In genomic region chr5:35651002-35651756, GRCh38 we compare ENCODE assay signal across 9 cellular contexts. TPM values are rescaled to one million over a fixed set of nuclear protein-coding genes. Genes with fewer than 3 reads are reported as not detected.
DNase-seq lines count a peak whose midpoint lies in the region; ATAC-seq, FAIRE-seq and TF ChIP-seq lines count a peak whose summit lies in the region.
"Had no signal": no experiment of that assay in that cellular context is flagged by ENCODE, and none has a peak within 500 bp of the region (broad histone marks: within the 10 kb centered on the region; RNA-seq: fewer than 3 reads in every experiment).

No MANE protein-coding gene starts in this region.

- H3K4me1 ChIP-seq in K562 (replicated peaks in 1 of 2; ENCODE audit: control insufficient read depth in 2 of 2, insufficient read depth in 2 of 2, low read length in 2 of 2) (no peaks in the 10 kb centered on the region), lung (ENCODE audit: control insufficient read depth in 2 of 2, insufficient read depth in 2 of 2, low read length in 2 of 2) (no peaks in the 10 kb centered on the region), vagina (no peaks in the 10 kb centered on the region)

- no peak for FAIRE-seq in K562 (lab: Jason Lieb, UNC)
- FAIRE-seq: endometrium had no signal

- CTCF ChIA-PET in K562 (lab: Yijun Ruan, JAX; ENCODE audit: low intra/inter-chr PET ratio): no interaction called here

- no peaks in the 10 kb centered on the region for H3K36me3 ChIP-seq in K562 (ENCODE audit: control insufficient read depth, insufficient read depth, low read length)
- H3K36me3 ChIP-seq in lung (ENCODE audit: control insufficient read depth in 2 of 2, insufficient read depth in 2 of 2, low read length in 2 of 2): no peaks in the 10 kb centered on the region
- H3K36me3 ChIP-seq in vagina: no peaks in the 10 kb centered on the region

- H3K4me3 ChIP-seq in K562: no peak overlapping the region
- no peak overlapping the region for H3K4me3 ChIP-seq in lung
- no peak overlapping the region for H3K4me3 ChIP-seq in vagina

- 0% methylated on average over 4 of the region's 4 CpGs for WGBS in K562 (ENCODE audit: insufficient coverage, low coverage, missing lambda C conversion rate)
- 47 to 60% methylated on average over 4 of the region's 4 CpGs for WGBS in lung, 2 donors

- peaks cover 2% of the 10 kb centered on the region for H3K36me3 Mint-ChIP-seq in T-helper 2 cell treated with Interferon-gamma antibody and Interleukin-4, amounts not matched to agents 5 μg/mL and 100 μg/mL, for 36 hours (ENCODE audit: low read depth)

- H4K20me1 ChIP-seq in K562 (replicated peaks; ENCODE audit: control insufficient read depth, insufficient read depth, low read length): no peaks in the 10 kb centered on the region

- no peaks in the 10 kb centered on the region for H3K9me3 Mint-ChIP-seq in T-helper 2 cell treated with Interferon-gamma antibody and Interleukin-4, amounts not matched to agents 5 μg/mL and 100 μg/mL, for 36 hours

- no TSS peak for BruUV-seq in K562 (replicated peaks; lab: Mats Ljungman, UMichigan)

- TF ChIP-seq RAD21 in K562 (CRISPR knock-in tag; conservative IDR thresholded peaks at IDR 0.05 in 1 of 2, IDR thresholded peaks at IDR 0.05 in 1 of 2): no peak

- no peaks in the 10 kb centered on the region for H3K9me1 ChIP-seq in K562 (ENCODE audit: control insufficient read depth, insufficient read depth, low read length)

- no peak for TF ChIP-seq POLR2A in K562 (conservative IDR thresholded peaks at IDR 0.05)
- no peak for TF ChIP-seq POLR2A in vagina (IDR thresholded peaks at IDR 0.05)

- DNase-seq in HK-2 (ENCODE audit: unreplicated experiment) (peak; percentile 2), K562 (ENCODE audit: extremely low read depth in 1 of 4, low spot score in 3 of 4) (peak in 1 of 4 experiments; percentile 8), lung (ENCODE audit: low spot score) (no peak), vagina (ENCODE audit: extremely low spot score in 2 of 2) (no peak)
- peak; percentile 44 for DNase-seq in T-helper 2 cell treated with Interferon-gamma antibody and Interleukin-4, amounts not matched to agents 5 μg/mL and 100 μg/mL, for 36 hours (ENCODE audit: low spot score)
- peak; percentile 20 to 66 (median 51) for DNase-seq in stimulated activated naive CD4-positive, alpha-beta T cell (lab: John Stamatoyannopoulos, UW)

- in situ Hi-C loops in K562 (cut with MboI): no loop called here

- no peaks in the 10 kb centered on the region for H3K79me2 ChIP-seq in K562 (ENCODE audit: control insufficient read depth, insufficient read depth, low read length)

- no peak overlapping the region for H3K9ac ChIP-seq in K562 (ENCODE audit: insufficient read depth in 1 of 2, low read depth in 2 of 2, low read length in 2 of 2)

- POLR2A ChIA-PET in K562 (lab: Yijun Ruan, JAX): no interaction called here

- H3K4me3 Mint-ChIP-seq in T-helper 2 cell treated with Interferon-gamma antibody and Interleukin-4, amounts not matched to agents 5 μg/mL and 100 μg/mL, for 36 hours: no peak overlapping the region

- H2AFZ ChIP-seq in K562 (ENCODE audit: low read depth, low read length): no peak overlapping the region

- H3K27ac Mint-ChIP-seq in T-helper 2 cell treated with Interferon-gamma antibody and Interleukin-4, amounts not matched to agents 5 μg/mL and 100 μg/mL, for 36 hours: no peak overlapping the region

- intact Hi-C loops in K562 (cut with micrococcal nuclease): loop anchor here (5.0 kb wide), 1 partner anchor 276 kb away; no protein-coding TSS in a partner anchor
- intact Hi-C loops in vagina (cut with DNase I): no loop called here

- H3K27ac ChIP-seq in K562 (ENCODE audit: extremely low read depth, low read depth, low read length) (no peak overlapping the region), lung (ENCODE audit: low read depth in 1 of 2, low read length in 1 of 2) (no peak overlapping the region), vagina (no peak overlapping the region)

- peaks cover 7% of the 10 kb centered on the region for H3K4me1 Mint-ChIP-seq in T-helper 2 cell treated with Interferon-gamma antibody and Interleukin-4, amounts not matched to agents 5 μg/mL and 100 μg/mL, for 36 hours (ENCODE audit: low read depth)

- H3K9me3 ChIP-seq in K562 (replicated peaks; ENCODE audit: control insufficient read depth, insufficient read depth, low read depth, low read length) (no peaks in the 10 kb centered on the region), lung (ENCODE audit: control insufficient read depth in 2 of 2, insufficient read depth in 1 of 2, low read length in 1 of 2) (no peaks in the 10 kb centered on the region), vagina (no peaks in the 10 kb centered on the region)

- no peaks in the 10 kb centered on the region for H3K27me3 ChIP-seq in K562 (ENCODE audit: control insufficient read depth in 2 of 2, insufficient read depth in 2 of 2, low read length in 2 of 2)
- no peaks in the 10 kb centered on the region for H3K27me3 ChIP-seq in lung (ENCODE audit: control insufficient read depth, insufficient read depth)
- no peaks in the 10 kb centered on the region for H3K27me3 ChIP-seq in vagina

- no peaks in the 10 kb centered on the region for H3K27me3 Mint-ChIP-seq in T-helper 2 cell treated with Interferon-gamma antibody and Interleukin-4, amounts not matched to agents 5 μg/mL and 100 μg/mL, for 36 hours (ENCODE audit: low read depth)

- ATAC-seq in K562 (no peak), lung (ENCODE audit: insufficient read depth, low FRiP score) (no peak), HG03045 (IDR thresholded peaks at IDR 0.05; ENCODE audit: unreplicated experiment) (no peak)

- TF ChIP-seq CTCF in GM12872 (IDR thresholded peaks at IDR 0.05; ENCODE audit: insufficient read depth, low read depth, low read length) (peak; percentile 66), K562 (IDR thresholded peaks at IDR 0.05 in 2 of 3, conservative IDR thresholded peaks at IDR 0.05 in 1 of 3; ENCODE audit: insufficient read depth in 2 of 3, low read depth in 1 of 3, low read length in 3 of 3) (0 out of 6 replicates have a peak, but pooled peaks of 1 of the 3 experiments have one; percentile 4), lung (IDR thresholded peaks at IDR 0.05; ENCODE audit: control extremely low read depth, extremely low read depth) (peak; percentile 24), vagina (IDR thresholded peaks at IDR 0.05) (peak in 1 of 3 experiments; percentile 14)

- no peak overlapping the region for H3K4me2 ChIP-seq in K562 (ENCODE audit: insufficient read depth, low read length)

- no peak for TF ChIP-seq EP300 in K562 (IDR thresholded peaks at IDR 0.05; ENCODE audit: low read length)

TF ChIP-seq in K562, 482 proteins besides CTCF, POLR2A, EP300 and RAD21:
- TF ChIP-seq USF2 (CRISPR knock-in tag; IDR thresholded peaks at IDR 0.05): peak; percentile 33; the same call in 1 of the 2 replicates
- TF ChIP-seq NFYB (IDR thresholded peaks at IDR 0.05; ENCODE audit: extremely low read depth, insufficient read length): no peak
TF ChIP-seq in K562: peak in this region for 1.

RNA-seq across cellular contexts. Expression of gene SPEF2, which starts 33.5 kb away (rescaled TPM):
- total RNA-seq in K562 (2011; cell fraction: chromatin; rRNA removed; ENCODE audit: low replicate concordance): 0.21 and 1.5 TPM in 2 replicates
- total RNA-seq in K562 (2011; cell fraction: nucleolus; rRNA removed): 0.53 TPM in 1 of 2 replicates, not detected in the other
- total RNA-seq in K562 (2011; cell fraction: nucleoplasm; rRNA removed): 0.31 TPM in 1 of 2 replicates, not detected in the other
- total RNA-seq in K562 (2014; rRNA removed) (0.41 TPM in 1 of 2 replicates, not detected in the other), K562 (2014; rRNA removed; fragmentation: Illumina TruSeq; extraction: Trizol) (0.13 and 0.62 TPM in 2 replicates), K562 (2015; rRNA removed; fragmentation: Illumina TruSeq; extraction: Trizol) (0.18 and 0.64 TPM in 2 replicates), K562 (2021) (0.24 and 0.29 TPM in 2 replicates), lung (10 to 100 TPM; 16.9 to 73.9 TPM), vagina (10.8 TPM)
- polyA plus RNA-seq in K562 (2011; rRNA removed) (0.07 and 0.24 TPM in 2 replicates), K562 (2014; fragmentation: Illumina TruSeq; extraction: Trizol) (0.15 and 0.22 TPM in 2 replicates), K562 (2014; fragmentation: Nextera tagmentation; extraction: Ambion mirVana) (under 1 TPM; 0.11 to 0.20 TPM), K562 (2014; rRNA removed) (0.22 TPM in 1 of 2 replicates, not detected in the other), lung (1 to 10 TPM; 2.7 to 5.7 TPM)
- polyA plus RNA-seq in K562 (2011; cell fraction: cytosol; rRNA removed): 0.07 TPM in 1 of 2 replicates, not detected in the other
- polyA plus RNA-seq in K562 (2011; cell fraction: nucleus; rRNA removed): 0.14 TPM in 2 replicates
- 0.18 and 0.89 TPM in 2 replicates for polyA plus RNA-seq in K562 (2012)
- polyA minus RNA-seq in K562 (2011; rRNA and poly(A)+ RNA removed): 0.18 TPM in 1 of 2 replicates, not detected in the other
- polyA minus RNA-seq in K562 (2011; cell fraction: cytosol; rRNA and poly(A)+ RNA removed): not detected in 2 replicates
- 0.11 and 0.27 TPM in 2 replicates for polyA minus RNA-seq in K562 (2011; cell fraction: nucleus; rRNA and poly(A)+ RNA removed)

Comparison
In these comparisons a context has a peak if more than half of its experiments do, and no peak if none do; other contexts are left out.
1. DNase-seq: peak in HK-2 (single experiment), T-helper 2 cell treated with Interferon-gamma antibody and Interleukin-4, amounts not matched to agents 5 μg/mL and 100 μg/mL, for 36 hours (single experiment) and stimulated activated naive CD4-positive, alpha-beta T cell (6 of 6); none in lung (single experiment) and vagina (0 of 2).